Comparison of ENCODE assay signal across 1 cellular context in the genomic region with DNA sequence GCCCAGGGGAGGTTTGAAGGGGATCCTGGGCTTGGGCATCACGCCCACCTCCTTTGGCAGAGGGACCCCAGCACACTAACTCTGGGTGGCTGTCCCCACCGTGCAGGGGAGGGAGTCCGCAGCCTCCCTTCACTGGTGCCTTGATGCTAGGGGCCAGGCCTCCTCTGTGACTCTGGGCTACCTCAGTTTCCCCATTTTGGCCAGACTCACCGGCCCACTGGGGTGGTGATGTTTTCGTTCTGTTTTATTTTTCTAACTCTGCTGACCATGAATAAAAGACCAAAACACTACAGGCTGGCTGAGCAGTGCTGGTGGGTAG.
TF ChIP-seq lines count a peak whose summit lies in the region.

No MANE protein-coding gene starts in this region.

TF ChIP-seq in endothelial cell of umbilical vein, 7 proteins besides CTCF, POLR2A, EP300 and RAD21:
- no peak for TF ChIP-seq MYC (IDR thresholded peaks at IDR 0.05; ENCODE audit: low read depth, low read length)
- TF ChIP-seq FOS (IDR thresholded peaks at IDR 0.05; ENCODE audit: borderline replicate concordance, insufficient read depth, low read length), result no peak
- no peak for TF ChIP-seq JUN (IDR thresholded peaks at IDR 0.05; ENCODE audit: borderline replicate concordance, insufficient read depth, insufficient read length, low read depth)
- no peak for TF ChIP-seq POLR2AphosphoS5 (IDR thresholded peaks at IDR 0.05; ENCODE audit: insufficient read depth, low read depth, low read length)
- no peak for TF ChIP-seq EZH2 (IDR thresholded peaks at IDR 0.05; ENCODE audit: borderline replicate concordance, low read depth, low read length, severe bottlenecking)
- TF ChIP-seq, protein P1, sequence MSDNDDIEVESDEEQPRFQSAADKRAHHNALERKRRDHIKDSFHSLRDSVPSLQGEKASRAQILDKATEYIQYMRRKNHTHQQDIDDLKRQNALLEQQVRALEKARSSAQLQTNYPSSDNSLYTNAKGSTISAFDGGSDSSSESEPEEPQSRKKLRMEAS (IDR thresholded peaks at IDR 0.05; ENCODE audit: insufficient read depth, insufficient read length), result no peak
- TF ChIP-seq GATA2 (IDR thresholded peaks at IDR 0.05; ENCODE audit: insufficient read depth, insufficient read length, low read depth, low read length), result no peak
